ENCODE assay signal across 9 cellular contexts in the genomic region with DNA sequence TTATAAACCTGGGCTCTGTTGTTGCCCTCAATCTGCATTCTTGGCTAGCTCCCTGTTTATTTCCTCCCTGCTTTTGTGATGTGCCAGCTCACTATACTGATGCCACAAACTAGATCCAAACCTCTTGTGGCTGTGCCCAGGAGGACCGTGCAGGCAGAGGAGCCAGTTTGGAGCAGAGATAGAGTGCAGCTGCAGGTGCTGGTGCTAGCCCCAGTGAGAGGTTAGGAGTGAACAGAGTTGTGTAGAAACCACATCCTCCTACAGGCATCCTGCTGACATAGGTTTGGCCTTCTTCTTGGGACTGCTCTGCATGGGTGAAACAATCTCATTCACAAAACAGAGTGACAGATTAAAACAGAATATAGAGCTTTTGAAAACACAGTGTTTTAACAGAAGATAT. TPM values are rescaled to one million over a fixed set of nuclear protein-coding genes. Genes with fewer than 3 reads are reported as not detected.
DNase-seq lines count a peak whose midpoint lies in the region; ATAC-seq and TF ChIP-seq lines count a peak whose summit lies in the region.
"Had no signal": no experiment of that assay in that cellular context is flagged by ENCODE, and none has a peak within 500 bp of the region (broad histone marks: within the 10 kb centered on the region; RNA-seq: fewer than 3 reads in every experiment).

No MANE protein-coding gene starts in this region.

- H3K4me1 Mint-ChIP-seq in activated naive CD4-positive, alpha-beta T cell treated with anti-CD3 and anti-CD28 coated beads, Interleukin-2, amount 50 U/mL, for 24 hours, result peaks cover 77% of the 10 kb centered on the region

- peak overlapping the region; percentile 42 for H3K9ac ChIP-seq in DND-41 (ENCODE audit: low read depth, low read length)

- TF ChIP-seq CTCF in DND-41 (IDR thresholded peaks at IDR 0.05; ENCODE audit: borderline replicate concordance, extremely low read depth, low read length, poor library complexity, severe bottlenecking), result peak; percentile 35

- peak overlapping the region; percentile 90 for H3K27ac ChIP-seq in DND-41 (ENCODE audit: low read length)

- no peak overlapping the region for H2AFZ ChIP-seq in DND-41 (ENCODE audit: low read depth, low read length)

- no peaks in the 10 kb centered on the region for H4K20me1 ChIP-seq in DND-41 (ENCODE audit: insufficient read depth, low read length)

- no peaks in the 10 kb centered on the region for H3K9me3 ChIP-seq in DND-41 (ENCODE audit: insufficient read depth, low read length, severe bottlenecking)

- no peaks in the 10 kb centered on the region for H3K27me3 Mint-ChIP-seq in activated naive CD4-positive, alpha-beta T cell treated with anti-CD3 and anti-CD28 coated beads, Interleukin-2, amount 50 U/mL, for 24 hours

- intact Hi-C loops in Right ventricle myocardium inferior (cut with DNase I), result no loop called here

- peak overlapping the region; percentile 71 for H3K27ac Mint-ChIP-seq in activated naive CD4-positive, alpha-beta T cell treated with anti-CD3 and anti-CD28 coated beads, Interleukin-2, amount 50 U/mL, for 24 hours

- H3K4me3 Mint-ChIP-seq in activated naive CD4-positive, alpha-beta T cell treated with anti-CD3 and anti-CD28 coated beads, Interleukin-2, amount 50 U/mL, for 24 hours, result peak overlapping the region; percentile 75

- H3K4me2 ChIP-seq in DND-41 (ENCODE audit: insufficient read depth, low read length), result peak overlapping the region; percentile 52

- DNase-seq in DND-41 (peak; percentile 94), NCI-H774 (lab: John Stamatoyannopoulos, UW) (no peak), Right ventricle myocardium inferior (ENCODE audit: missing footprints) (no peak), NCI-H2081 treated with DMSO at 0.1 percent for 48 hours (lab: John Stamatoyannopoulos, UW) (no peak), SHP77 (lab: John Stamatoyannopoulos, UW) (no peak)
- peak; percentile 97 for DNase-seq in Jurkat, Clone E6-1 (ENCODE audit: low read depth, low spot score)
- DNase-seq: Calu3 had no signal

- H3K4me3 ChIP-seq in DND-41 (ENCODE audit: low read depth in 1 of 2, low read length in 2 of 2), result peak overlapping the region in 1 of 2 experiments; percentile 15; a peak in 1 of 4 replicates
- H3K4me3 ChIP-seq in Jurkat, Clone E6-1 (ENCODE audit: low read length), result peak overlapping the region; percentile 23

- no peaks in the 10 kb centered on the region for H3K36me3 ChIP-seq in DND-41 (ENCODE audit: insufficient read depth, low read length)

- ATAC-seq in DND-41 (ENCODE audit: insufficient read depth, low read depth) (peak; percentile 99), GM21526 (IDR thresholded peaks at IDR 0.05; ENCODE audit: low FRiP score, unreplicated experiment) (peak; percentile 95), Right ventricle myocardium inferior (no peak)

- H3K36me3 Mint-ChIP-seq in activated naive CD4-positive, alpha-beta T cell treated with anti-CD3 and anti-CD28 coated beads, Interleukin-2, amount 50 U/mL, for 24 hours, result no peaks in the 10 kb centered on the region

- H3K27me3 ChIP-seq in DND-41 (ENCODE audit: insufficient read depth, low read length, poor library complexity), result no peaks in the 10 kb centered on the region

- H3K4me1 ChIP-seq in DND-41 (ENCODE audit: insufficient read depth, low read length), result peaks cover 51% of the 10 kb centered on the region

- no peaks in the 10 kb centered on the region for H3K79me2 ChIP-seq in DND-41 (ENCODE audit: insufficient read depth, low read length)

- no peaks in the 10 kb centered on the region for H3K9me3 Mint-ChIP-seq in activated naive CD4-positive, alpha-beta T cell treated with anti-CD3 and anti-CD28 coated beads, Interleukin-2, amount 50 U/mL, for 24 hours

RNA-seq across cellular contexts. Expression of a gene that starts 25.7 kb away (rescaled TPM):
- not detected for polyA plus RNA-seq in Jurkat, Clone E6-1 (2012; ENCODE audit: insufficient read depth, insufficient read length)
- not detected for total RNA-seq in Right ventricle myocardium inferior
- total RNA-seq: Calu3 had no signal

Comparison
In these comparisons a context has a peak if more than half of its experiments do, and no peak if none do; other contexts are left out.
1. DNase-seq: peak in DND-41 (single experiment) and Jurkat, Clone E6-1 (single experiment); none in NCI-H774 (single experiment), Right ventricle myocardium inferior (single experiment), NCI-H2081 treated with DMSO at 0.1 percent for 48 hours (single experiment) and SHP77 (0 of 2).